In the genomic region with DNA sequence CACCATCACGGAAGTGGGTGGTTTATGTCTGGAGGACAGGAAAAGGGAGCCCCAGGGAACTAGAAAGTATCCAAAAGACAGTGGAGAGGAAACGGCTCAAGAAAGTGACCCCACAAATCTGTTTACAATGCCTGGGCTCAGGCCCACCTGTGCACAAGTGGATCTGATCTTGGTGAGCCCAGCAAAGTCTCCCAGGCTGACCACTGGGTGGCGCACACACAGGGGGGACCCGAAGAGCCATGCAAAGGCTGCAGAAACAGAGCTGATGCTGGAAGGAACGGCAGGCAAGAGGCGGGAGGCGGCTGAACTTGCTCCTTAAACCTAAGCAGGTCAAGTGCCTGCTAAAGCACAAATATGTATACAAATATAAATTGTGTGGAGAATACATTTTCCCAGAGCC, we compare ENCODE assay signal across 8 cellular contexts. TPM values are rescaled to one million over a fixed set of nuclear protein-coding genes. Genes with fewer than 3 reads are reported as not detected.
A peak's percentile ranks its signal among the peaks of the same experiment; 100 is the strongest.
DNase-seq lines count a peak whose midpoint lies in the region; ATAC-seq, FAIRE-seq and TF ChIP-seq lines count a peak whose summit lies in the region.

No MANE protein-coding gene starts in this region.

- H3K36me3 ChIP-seq in naive thymus-derived CD4-positive, alpha-beta T cell (ENCODE audit: control insufficient read depth in 2 of 3, insufficient read depth in 3 of 3, low read length in 3 of 3): peaks cover 0 to 49% (median 0%) of the 10 kb centered on the region in 3 experiments

- no peaks in the 10 kb centered on the region for H3K4me1 Mint-ChIP-seq in WTC11
- H3K4me1 Mint-ChIP-seq in naive thymus-derived CD4-positive, alpha-beta T cell: peaks cover 0 to 3% (median 0%) of the 10 kb centered on the region in 7 donors

- peak; percentile 73 for TF ChIP-seq CTCF in LNCAP (IDR thresholded peaks at IDR 0.05)
- TF ChIP-seq CTCF in WTC11 (IDR thresholded peaks at IDR 0.05): 0 out of 2 replicates have a peak, but pooled peaks have one; percentile 21

- ATAC-seq in WTC11 (peak; percentile 81), GM21367 (IDR thresholded peaks at IDR 0.05; ENCODE audit: unreplicated experiment) (no peak)
- peak; percentile 74 for ATAC-seq in naive thymus-derived CD4-positive, alpha-beta T cell

- H3K9me3 ChIP-seq in naive thymus-derived CD4-positive, alpha-beta T cell (ENCODE audit: control insufficient read depth in 2 of 3, low read length in 3 of 3): no peaks in the 10 kb centered on the region

- no peak overlapping the region for H3K4me3 Mint-ChIP-seq in WTC11
- H3K4me3 Mint-ChIP-seq in naive thymus-derived CD4-positive, alpha-beta T cell: no peak overlapping the region

- H3K27ac ChIP-seq in naive thymus-derived CD4-positive, alpha-beta T cell (ENCODE audit: low read depth, low read length): no peak overlapping the region

- no peak for FAIRE-seq in urothelium cell line (lab: Jason Lieb, UNC)

- no peaks in the 10 kb centered on the region for H3K4me1 ChIP-seq in naive thymus-derived CD4-positive, alpha-beta T cell (ENCODE audit: control insufficient read depth in 2 of 2, insufficient read depth in 2 of 2, low read length in 2 of 2)

- no peaks in the 10 kb centered on the region for H3K27me3 Mint-ChIP-seq in WTC11 (ENCODE audit: low read depth)
- H3K27me3 Mint-ChIP-seq in naive thymus-derived CD4-positive, alpha-beta T cell: no peaks in the 10 kb centered on the region

- peaks cover 10% of the 10 kb centered on the region for H3K36me3 Mint-ChIP-seq in WTC11
- H3K36me3 Mint-ChIP-seq in naive thymus-derived CD4-positive, alpha-beta T cell: peaks cover 0 to 13% (median 2%) of the 10 kb centered on the region in 5 donors

- CTCF ChIA-PET in WTC11 (lab: Charles Lee): interaction anchor here (0.5 to 2.5 kb wide), 32 partner anchors 10 to 519 kb away, joined by 3 to 41 read pairs (median 4); a partner anchor contains a TSS
- CTCF ChIA-PET in naive thymus-derived CD4-positive, alpha-beta T cell (lab: Charles Lee): interaction anchor here (0.7 to 1.9 kb wide), 4 partner anchors 12 to 48 kb away, joined by 3 to 9 read pairs (median 6); no protein-coding TSS in a partner anchor

- no peak overlapping the region for H3K27ac Mint-ChIP-seq in WTC11
- peak overlapping the region in 1 of 9 donors; percentile 46 for H3K27ac Mint-ChIP-seq in naive thymus-derived CD4-positive, alpha-beta T cell

- H3K9me3 Mint-ChIP-seq in WTC11: no peaks in the 10 kb centered on the region
- no peaks in the 10 kb centered on the region for H3K9me3 Mint-ChIP-seq in naive thymus-derived CD4-positive, alpha-beta T cell

- no peak overlapping the region for H3K4me3 ChIP-seq in naive thymus-derived CD4-positive, alpha-beta T cell (ENCODE audit: low read length)

- intact Hi-C loops in naive thymus-derived CD4-positive, alpha-beta T cell (cut with micrococcal nuclease): loop anchor here (1.0 kb wide), 2 partner anchors 9 to 46 kb away; a partner anchor contains a TSS

- DNase-seq in DMS53 (lab: John Stamatoyannopoulos, UW) (peak; percentile 65), DMS53 treated with DMSO at 0.1 percent for 48 hours (lab: John Stamatoyannopoulos, UW; ENCODE audit: unreplicated experiment) (no peak), WTC11 (ENCODE audit: low spot score) (peak; percentile 73), ecto neural progenitor cell (ENCODE audit: low spot score) (peak; percentile 61), urothelium cell line (ENCODE audit: low spot score) (peak; percentile 61)
- peak; percentile 19 to 53 (median 35) for DNase-seq in naive thymus-derived CD4-positive, alpha-beta T cell

- H3K27me3 ChIP-seq in naive thymus-derived CD4-positive, alpha-beta T cell (ENCODE audit: control insufficient read depth in 2 of 2, insufficient read depth in 2 of 2, low read length in 2 of 2): no peaks in the 10 kb centered on the region

- POLR2A ChIA-PET in WTC11 (lab: Charles Lee): interaction anchor here (0.6 kb wide), 1 partner anchor 60 kb away, joined by 7 read pairs; a partner anchor contains a TSS
- POLR2A ChIA-PET in naive thymus-derived CD4-positive, alpha-beta T cell (lab: Charles Lee): no interaction called here

TF ChIP-seq in WTC11, 78 proteins besides CTCF, POLR2A, EP300 and RAD21:
- TF ChIP-seq, protein P1, sequence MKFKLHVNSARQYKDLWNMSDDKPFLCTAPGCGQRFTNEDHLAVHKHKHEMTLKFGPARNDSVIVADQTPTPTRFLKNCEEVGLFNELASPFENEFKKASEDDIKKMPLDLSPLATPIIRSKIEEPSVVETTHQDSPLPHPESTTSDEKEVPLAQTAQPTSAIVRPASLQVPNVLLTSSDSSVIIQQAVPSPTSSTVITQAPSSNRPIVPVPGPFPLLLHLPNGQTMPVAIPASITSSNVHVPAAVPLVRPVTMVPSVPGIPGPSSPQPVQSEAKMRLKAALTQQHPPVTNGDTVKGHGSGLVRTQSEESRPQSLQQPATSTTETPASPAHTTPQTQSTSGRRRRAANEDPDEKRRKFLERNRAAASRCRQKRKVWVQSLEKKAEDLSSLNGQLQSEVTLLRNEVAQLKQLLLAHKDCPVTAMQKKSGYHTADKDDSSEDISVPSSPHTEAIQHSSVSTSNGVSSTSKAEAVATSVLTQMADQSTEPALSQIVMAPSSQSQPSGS (CRISPR knock-in tag; IDR thresholded peaks at IDR 0.05; ENCODE audit: borderline replicate concordance, low read depth): no peak
- TF ChIP-seq, protein P2, sequence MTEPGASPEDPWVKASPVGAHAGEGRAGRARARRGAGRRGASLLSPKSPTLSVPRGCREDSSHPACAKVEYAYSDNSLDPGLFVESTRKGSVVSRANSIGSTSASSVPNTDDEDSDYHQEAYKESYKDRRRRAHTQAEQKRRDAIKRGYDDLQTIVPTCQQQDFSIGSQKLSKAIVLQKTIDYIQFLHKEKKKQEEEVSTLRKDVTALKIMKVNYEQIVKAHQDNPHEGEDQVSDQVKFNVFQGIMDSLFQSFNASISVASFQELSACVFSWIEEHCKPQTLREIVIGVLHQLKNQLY (CRISPR knock-in tag; IDR thresholded peaks at IDR 0.05): no peak
- TF ChIP-seq ZNF121 (CRISPR knock-in tag; IDR thresholded peaks at IDR 0.05): no peak
- TF ChIP-seq, protein P3, sequence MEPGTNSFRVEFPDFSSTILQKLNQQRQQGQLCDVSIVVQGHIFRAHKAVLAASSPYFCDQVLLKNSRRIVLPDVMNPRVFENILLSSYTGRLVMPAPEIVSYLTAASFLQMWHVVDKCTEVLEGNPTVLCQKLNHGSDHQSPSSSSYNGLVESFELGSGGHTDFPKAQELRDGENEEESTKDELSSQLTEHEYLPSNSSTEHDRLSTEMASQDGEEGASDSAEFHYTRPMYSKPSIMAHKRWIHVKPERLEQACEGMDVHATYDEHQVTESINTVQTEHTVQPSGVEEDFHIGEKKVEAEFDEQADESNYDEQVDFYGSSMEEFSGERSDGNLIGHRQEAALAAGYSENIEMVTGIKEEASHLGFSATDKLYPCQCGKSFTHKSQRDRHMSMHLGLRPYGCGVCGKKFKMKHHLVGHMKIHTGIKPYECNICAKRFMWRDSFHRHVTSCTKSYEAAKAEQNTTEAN (CRISPR knock-in tag; IDR thresholded peaks at IDR 0.05): no peak

RNA-seq across cellular contexts. Expression of a gene that starts 9.6 kb away (rescaled TPM):
- 46.5 to 52.9 TPM (median 52.2 TPM) in 3 replicates for total RNA-seq in WTC11 (2021)
- 10 to 100 TPM; 23.2 to 44.8 (median 31.4) TPM for total RNA-seq in naive thymus-derived CD4-positive, alpha-beta T cell
- polyA plus RNA-seq in naive thymus-derived CD4-positive, alpha-beta T cell: 10 to 100 TPM; 20.7 to 28.4 TPM

RNA-seq across cellular contexts. Expression of a gene that starts 15.0 kb away (rescaled TPM):
- 0.78 to 1.5 TPM (median 1.0 TPM) in 3 replicates for total RNA-seq in WTC11 (2021)
- 1 to 10 TPM; 2.7 to 5.5 (median 3.5) TPM for total RNA-seq in naive thymus-derived CD4-positive, alpha-beta T cell
- 1 to 10 TPM in 1 of 2 donors, under 1 TPM in 1; 0.25 to 1.6 TPM for polyA plus RNA-seq in naive thymus-derived CD4-positive, alpha-beta T cell

RNA-seq across cellular contexts. Expression of a gene that starts 34.0 kb away (rescaled TPM):
- total RNA-seq in WTC11 (2021): 1.8 to 3.7 TPM (median 3.2 TPM) in 3 replicates
- total RNA-seq in naive thymus-derived CD4-positive, alpha-beta T cell: not detected
- not detected for polyA plus RNA-seq in naive thymus-derived CD4-positive, alpha-beta T cell

RNA-seq across cellular contexts. Expression of a gene that starts 49.6 kb away (rescaled TPM):
- 0.23 to 0.31 TPM (median 0.27 TPM) in 3 replicates for total RNA-seq in WTC11 (2021)
- total RNA-seq in naive thymus-derived CD4-positive, alpha-beta T cell: 1 to 10 TPM in 2 of 5 experiments, under 1 TPM in 3; 0.14 to 1.8 (median 0.24) TPM
- under 1 TPM; 0.07 to 0.20 TPM for polyA plus RNA-seq in naive thymus-derived CD4-positive, alpha-beta T cell

RNA-seq across cellular contexts. Expression of a gene that starts 56.6 kb away (rescaled TPM):
- 0.28 to 0.32 TPM (median 0.30 TPM) in 3 replicates for total RNA-seq in WTC11 (2021)
- not detected for total RNA-seq in naive thymus-derived CD4-positive, alpha-beta T cell
- polyA plus RNA-seq in naive thymus-derived CD4-positive, alpha-beta T cell: not detected
